ENCODE assay signal across 28 cellular contexts in genomic region chr20:47237715-47238114, GRCh38.
DNase-seq lines count a peak whose midpoint lies in the region; ATAC-seq and TF ChIP-seq lines count a peak whose summit lies in the region.
"Had no signal": no experiment of that assay in that cellular context is flagged by ENCODE, and none has a peak within 500 bp of the region (broad histone marks: within the 10 kb centered on the region; RNA-seq: fewer than 3 reads in every experiment).

No MANE protein-coding gene starts in this region.

- H4K20me1 ChIP-seq in BLaER1 (peaks cover 100% of the 10 kb centered on the region), GM23338 (replicated peaks; ENCODE audit: insufficient read depth) (peaks cover 10% of the 10 kb centered on the region), GM23248 (ENCODE audit: insufficient read depth) (no peaks in the 10 kb centered on the region)

- no peak for TF ChIP-seq CTCF in GM23338 (conservative IDR thresholded peaks at IDR 0.05; ENCODE audit: low read depth in 2 of 2)

- peaks cover 10% of the 10 kb centered on the region for H3K4me1 Mint-ChIP-seq in GM23338

- peaks cover 16% of the 10 kb centered on the region for H3K27me3 Mint-ChIP-seq in GM23338 (ENCODE audit: insufficient read depth, low read depth, poor library complexity)
- H3K27me3 Mint-ChIP-seq: activated CD4-positive, alpha-beta memory T cell treated with anti-CD3 and anti-CD28 coated beads for 36 hours; CD4-positive, alpha-beta memory T cell had no signal

- H3K36me3 ChIP-seq in BLaER1, result peaks cover 89% of the 10 kb centered on the region
- peaks cover 56% of the 10 kb centered on the region for H3K36me3 ChIP-seq in GM23338 (ENCODE audit: insufficient read depth)
- H3K36me3 ChIP-seq in GM23248 (ENCODE audit: low read depth), result peaks cover 29% of the 10 kb centered on the region; the same call in 1 of the 2 replicates
- H3K36me3 ChIP-seq: breast epithelium had no signal

- peaks cover 24% of the 10 kb centered on the region; the same call in 1 of the 2 replicates for H3F3A ChIP-seq in GM23338 (replicated peaks; ENCODE audit: low read depth)
- no peaks in the 10 kb centered on the region for H3F3A ChIP-seq in GM23248 (ENCODE audit: insufficient read depth)

- in situ Hi-C loops in GM23248 (cut with MboI), result no loop called here

- H3K4me2 ChIP-seq in BLaER1 (peak overlapping the region; percentile 88), GM23338 (no peak overlapping the region), GM23248 (ENCODE audit: unreplicated experiment) (no peak overlapping the region)

- peaks cover 99% of the 10 kb centered on the region for H3K4me1 ChIP-seq in BLaER1
- no peaks in the 10 kb centered on the region; the same call in 1 of the 2 replicates for H3K4me1 ChIP-seq in GM23338 (ENCODE audit: insufficient read depth)
- H3K4me1 ChIP-seq in GM23248 (ENCODE audit: insufficient read depth), result no peaks in the 10 kb centered on the region
- H3K4me1 ChIP-seq: breast epithelium, lower lobe of right lung, prostate gland had no signal

- H3K4me3 Mint-ChIP-seq in GM23338, result no peak overlapping the region
- H3K4me3 Mint-ChIP-seq: activated CD4-positive, alpha-beta memory T cell treated with anti-CD3 and anti-CD28 coated beads for 36 hours; CD4-positive, alpha-beta memory T cell; endodermal cell had no signal

- H3K9ac ChIP-seq in BLaER1 (no peak overlapping the region; the same call in 1 of the 2 replicates), GM23248 (no peak overlapping the region)

- no peak overlapping the region for H3K27ac Mint-ChIP-seq in GM23338
- H3K27ac Mint-ChIP-seq: activated CD4-positive, alpha-beta memory T cell treated with anti-CD3 and anti-CD28 coated beads for 36 hours; endodermal cell had no signal

- peaks cover 86% of the 10 kb centered on the region for H3K36me3 Mint-ChIP-seq in GM23338 (ENCODE audit: low read depth)

- no peak for ATAC-seq in GM23338
- no peak for ATAC-seq in GM19395 (IDR thresholded peaks at IDR 0.05; ENCODE audit: unreplicated experiment)
- ATAC-seq: activated CD4-positive, CD25-positive, alpha-beta regulatory T cell treated with anti-CD3 and anti-CD28 coated beads, Interleukin-2, amount 50 U/mL, for 24 hours; gastroesophageal sphincter; lower lobe of right lung; PC-3 had no signal

- H3K27ac ChIP-seq in BLaER1 (peak overlapping the region; percentile 86), GM23338 (ENCODE audit: low read depth) (peak overlapping the region; percentile 69), caudate nucleus (ENCODE audit: low read depth, low read length) (no peak overlapping the region), GM23248 (no peak overlapping the region)
- H3K27ac ChIP-seq: breast epithelium, esophagus muscularis mucosa, gastroesophageal sphincter, lower lobe of right lung, prostate gland, thoracic aorta had no signal

- H3K9me3 ChIP-seq in BLaER1, result no peaks in the 10 kb centered on the region
- H3K9me3 ChIP-seq in GM23248 (ENCODE audit: low read depth), result no peaks in the 10 kb centered on the region
- H3K9me3 ChIP-seq: breast epithelium, esophagus muscularis mucosa, gastroesophageal sphincter, lower lobe of right lung, prostate gland, thoracic aorta had no signal

- H2AFZ ChIP-seq in GM23338 (no peak overlapping the region), GM23248 (no peak overlapping the region)

- DNase-seq in GM23338 (ENCODE audit: low spot score) (no peak), caudate nucleus (lab: John Stamatoyannopoulos, UW) (peak in 39 of 61 donors; percentile 9 to 94 (median 55)), middle frontal gyrus (ENCODE audit: extremely low spot score, low spot score) (peak; percentile 74), kidney glomerular epithelial cell (lab: John Stamatoyannopoulos, UW) (no peak), GM23248 (no peak)
- DNase-seq: activated CD4-positive, alpha-beta memory T cell treated with anti-CD3 and anti-CD28 coated beads for 36 hours; activated CD8-positive, alpha-beta memory T cell treated with anti-CD3 and anti-CD28 coated beads, Interleukin-2, amount 50 U/mL, for 48 hours; activated effector memory CD4-positive, alpha-beta T cell treated with Interleukin-2 at 50 U/mL for 16 hours; CD4-positive, alpha-beta memory T cell; cortex of kidney; DMS153; endodermal cell; GDM1; lower lobe of right lung; MM.1S; NCI-H1417 treated with DMSO at 0.1 percent for 48 hours; NCI-H2107; PC-3; Right ventricle myocardium superior; stimulated activated CD4-positive, alpha-beta T cell treated with anti-CD3 and anti-CD28 coated beads, Interleukin-2, amount 100 ng/mL, for 24 hours had no signal

- no peaks in the 10 kb centered on the region for H3K9me2 ChIP-seq in GM23338 (ENCODE audit: insufficient read depth)
- H3K9me2 ChIP-seq in GM23248 (ENCODE audit: insufficient read depth), result no peaks in the 10 kb centered on the region

- H3K79me2 ChIP-seq in GM23338 (replicated peaks; ENCODE audit: insufficient read depth), result peaks cover 56% of the 10 kb centered on the region
- H3K79me2 ChIP-seq in GM23248 (ENCODE audit: insufficient read depth), result peaks cover 29% of the 10 kb centered on the region

- 92 to 96% methylated on average over 4 of the region's 4 CpGs for WGBS in GM23248 (ENCODE audit: low coverage in 1 of 2, low lambda C conversion rate in 2 of 2, missing lambda C conversion rate in 2 of 2), 2 experiments

- H3K9me3 Mint-ChIP-seq in GM23338, result no peaks in the 10 kb centered on the region
- H3K9me3 Mint-ChIP-seq: activated CD4-positive, alpha-beta memory T cell treated with anti-CD3 and anti-CD28 coated beads for 36 hours; CD4-positive, alpha-beta memory T cell; endodermal cell had no signal

- H3K4me3 ChIP-seq in BLaER1 (peak overlapping the region; percentile 51; the same call in 1 of the 2 replicates), GM23338 (no peak overlapping the region), GM23248 (no peak overlapping the region)
- H3K4me3 ChIP-seq: breast epithelium, esophagus muscularis mucosa, gastroesophageal sphincter, lower lobe of right lung, prostate gland, thoracic aorta had no signal

- H3K27me3 ChIP-seq in BLaER1 (no peaks in the 10 kb centered on the region), GM23338 (ENCODE audit: insufficient read depth) (no peaks in the 10 kb centered on the region), GM23248 (replicated peaks; ENCODE audit: insufficient read depth) (no peaks in the 10 kb centered on the region)
- H3K27me3 ChIP-seq: breast epithelium, esophagus muscularis mucosa, gastroesophageal sphincter had no signal

TF ChIP-seq in GM23338, 12 proteins besides CTCF, POLR2A, EP300 and RAD21:
- TF ChIP-seq ETS1 (IDR thresholded peaks at IDR 0.05) (no peak), STAT1 (IDR thresholded peaks at IDR 0.05; ENCODE audit: unreplicated experiment) (no peak), JUNB (IDR thresholded peaks at IDR 0.05; ENCODE audit: unreplicated experiment) (no peak), EZH2 (IDR thresholded peaks at IDR 0.05; ENCODE audit: low read depth, unreplicated experiment) (no peak), ZNF331 (CRISPR knock-in tag; IDR thresholded peaks at IDR 0.05; ENCODE audit: low read depth) (no peak), REST (IDR thresholded peaks at IDR 0.05; ENCODE audit: unreplicated experiment) (no peak)

Comparison
In these comparisons a context has a peak if more than half of its experiments do, and no peak if none do; other contexts are left out.
1. H3K27ac ChIP-seq: peak in BLaER1 (single experiment) and GM23338 (single experiment); none in caudate nucleus (single experiment) and GM23248 (single experiment).
2. DNase-seq: peak in caudate nucleus (39 of 61) and middle frontal gyrus (single experiment); none in GM23338 (single experiment), kidney glomerular epithelial cell (single experiment) and GM23248 (single experiment).